In genomic region chr6:87157596-87157995, GRCh38 we compare ENCODE assay signal across 8 cellular contexts. TPM values are rescaled to one million over a fixed set of nuclear protein-coding genes. Genes with fewer than 3 reads are reported as not detected.
A peak's percentile ranks its signal among the peaks of the same experiment; 100 is the strongest.
DNase-seq lines count a peak whose midpoint lies in the region; ATAC-seq and TF ChIP-seq lines count a peak whose summit lies in the region.
"Not testable (repeated sequence)": the region's sequence is repeated elsewhere in the genome, so short reads cannot be mapped to it uniquely, and the experiment has no call there.

No MANE protein-coding gene starts in this region.

- H3K79me2 ChIP-seq in MM.1S (ENCODE audit: low read length), result peaks cover 71% of the 10 kb centered on the region

- peaks cover 18% of the 10 kb centered on the region for H3F3A ChIP-seq in MM.1S (ENCODE audit: insufficient read depth, low read length)

- peaks cover 14% of the 10 kb centered on the region for H3K36me3 Mint-ChIP-seq in activated naive CD4-positive, alpha-beta T cell treated with anti-CD3 and anti-CD28 coated beads for 36 hours (ENCODE audit: low read depth)
- peaks cover 29% of the 10 kb centered on the region for H3K36me3 Mint-ChIP-seq in effector memory CD8-positive, alpha-beta T cell (ENCODE audit: insufficient read depth)
- H3K36me3 Mint-ChIP-seq in progenitor cell of endocrine pancreas (ENCODE audit: insufficient read depth), result not testable (repeated sequence)

- not testable (repeated sequence) for DNase-seq in AG04449 (ENCODE audit: low read depth, low spot score); MM.1S; activated naive CD4-positive, alpha-beta T cell treated with anti-CD3 and anti-CD28 coated beads for 36 hours; effector memory CD8-positive, alpha-beta T cell; progenitor cell of endocrine pancreas (ENCODE audit: low spot score, unreplicated experiment)

- not testable (repeated sequence) for H3K9me3 ChIP-seq in MM.1S (replicated peaks; ENCODE audit: insufficient read depth, low read length); iPS-15b (ENCODE audit: control insufficient read depth, insufficient read depth, low read length)

- intact Hi-C loops in activated naive CD4-positive, alpha-beta T cell treated with anti-CD3 and anti-CD28 coated beads for 36 hours (cut with micrococcal nuclease), result loop anchor here (5.0 kb wide), 1 partner anchor 1565 kb away; the partner anchor contains the start of gene SNX14

- not testable (repeated sequence) for H3K36me3 ChIP-seq in MM.1S (replicated peaks; ENCODE audit: insufficient read depth, low read length); iPS-15b (ENCODE audit: control insufficient read depth, insufficient read depth, low read length)

- peak overlapping the region; percentile 32; the same call in 1 of the 2 replicates for H3K4me3 ChIP-seq in AG04449 (ENCODE audit: low read depth, low read length)
- peak overlapping the region; percentile 1; the same call in 1 of the 2 replicates for H3K4me3 ChIP-seq in GM08714 (ENCODE audit: low read length)
- H3K4me3 ChIP-seq in MM.1S (ENCODE audit: low read length), result not testable (repeated sequence)
- H3K4me3 ChIP-seq in iPS-15b (ENCODE audit: low read depth, low read length), result peak overlapping the region; percentile 3

- H3K4me3 Mint-ChIP-seq in activated naive CD4-positive, alpha-beta T cell treated with anti-CD3 and anti-CD28 coated beads for 36 hours, result peak overlapping the region; percentile 43
- H3K4me3 Mint-ChIP-seq in effector memory CD8-positive, alpha-beta T cell, result peak overlapping the region in 1 of 2 donors; percentile 53
- H3K4me3 Mint-ChIP-seq in progenitor cell of endocrine pancreas (ENCODE audit: low read depth), result peak overlapping the region; percentile 30

- H3K27ac ChIP-seq in MM.1S (ENCODE audit: low read length), result not testable (repeated sequence)
- peak overlapping the region; percentile 94; the same call in 1 of the 2 replicates for H3K27ac ChIP-seq in VCaP

- POLR2A ChIA-PET in AG04449 (lab: Yijun Ruan, JAX), result not testable (repeated sequence)

- not testable (repeated sequence) for ATAC-seq in effector memory CD8-positive, alpha-beta T cell (replicated peaks)

- not testable (repeated sequence) for H3K27me3 Mint-ChIP-seq in activated naive CD4-positive, alpha-beta T cell treated with anti-CD3 and anti-CD28 coated beads for 36 hours (ENCODE audit: low read depth); effector memory CD8-positive, alpha-beta T cell; progenitor cell of endocrine pancreas

- H3K9me2 ChIP-seq in MM.1S (replicated peaks; ENCODE audit: insufficient read depth, low read length), result not testable (repeated sequence)

- not testable (repeated sequence) for H3K27me3 ChIP-seq in MM.1S (replicated peaks; ENCODE audit: insufficient read depth, low read length)
- peaks cover 14% of the 10 kb centered on the region for H3K27me3 ChIP-seq in iPS-15b (ENCODE audit: control insufficient read depth, insufficient read depth, low read length)

- not testable (repeated sequence) for H3K9ac ChIP-seq in MM.1S (ENCODE audit: low read length)
- H3K9ac ChIP-seq in iPS-15b (ENCODE audit: low read depth, low read length), result peak overlapping the region; percentile 97

- not testable (repeated sequence) for TF ChIP-seq CTCF in AG04449 (IDR thresholded peaks at IDR 0.05; ENCODE audit: insufficient read depth, low read length, missing control alignments); MM.1S (IDR thresholded peaks at IDR 0.05; ENCODE audit: low read length); VCaP (conservative IDR thresholded peaks at IDR 0.05); progenitor cell of endocrine pancreas (IDR thresholded peaks at IDR 0.05; ENCODE audit: unreplicated experiment)

- not testable (repeated sequence) for H2AFZ ChIP-seq in MM.1S (ENCODE audit: low read length)

- peak overlapping the region; percentile 91; the same call in 1 of the 2 replicates for H3K4me2 ChIP-seq in MM.1S (ENCODE audit: low read depth, low read length)

- H3K4me1 ChIP-seq in MM.1S (ENCODE audit: low read length), result peaks cover 11% of the 10 kb centered on the region
- H3K4me1 ChIP-seq in iPS-15b (ENCODE audit: control insufficient read depth, insufficient read depth, low read length), result not testable (repeated sequence)

- H3K4me1 Mint-ChIP-seq in activated naive CD4-positive, alpha-beta T cell treated with anti-CD3 and anti-CD28 coated beads for 36 hours (ENCODE audit: low read depth), result peaks cover 59% of the 10 kb centered on the region
- peaks cover 33 to 60% of the 10 kb centered on the region in 2 donors for H3K4me1 Mint-ChIP-seq in effector memory CD8-positive, alpha-beta T cell (ENCODE audit: low read depth in 2 of 2)
- peaks cover 30% of the 10 kb centered on the region for H3K4me1 Mint-ChIP-seq in progenitor cell of endocrine pancreas (ENCODE audit: low read depth)

- CTCF ChIA-PET in AG04449 (lab: Yijun Ruan, JAX), result interaction anchor here (0.8 to 1.0 kb wide), 2 partner anchors 9 to 78 kb away, joined by 3 read pairs; no protein-coding TSS in a partner anchor
- CTCF ChIA-PET in activated naive CD4-positive, alpha-beta T cell treated with anti-CD3 and anti-CD28 coated beads for 36 hours (lab: Charles Lee), result interaction anchor here (0.7 to 1.2 kb wide), 2 partner anchors 17 to 79 kb away, joined by 3 read pairs; no protein-coding TSS in a partner anchor

- not testable (repeated sequence) for H3K9me3 Mint-ChIP-seq in activated naive CD4-positive, alpha-beta T cell treated with anti-CD3 and anti-CD28 coated beads for 36 hours; effector memory CD8-positive, alpha-beta T cell; progenitor cell of endocrine pancreas (ENCODE audit: low read depth)

- not testable (repeated sequence) for H3K27ac Mint-ChIP-seq in activated naive CD4-positive, alpha-beta T cell treated with anti-CD3 and anti-CD28 coated beads for 36 hours; progenitor cell of endocrine pancreas
- peak overlapping the region; percentile 41 to 58 for H3K27ac Mint-ChIP-seq in effector memory CD8-positive, alpha-beta T cell

- H4K20me1 ChIP-seq in MM.1S (ENCODE audit: insufficient read depth, low read length), result peaks cover 43% of the 10 kb centered on the region

RNA-seq across cellular contexts. Expression of gene ZNF292, which starts 2.2 kb away (rescaled TPM):
- total RNA-seq in activated naive CD4-positive, alpha-beta T cell treated with anti-CD3 and anti-CD28 coated beads for 36 hours, result 10 to 100 TPM; 39.5 to 41.2 TPM
- total RNA-seq in progenitor cell of endocrine pancreas, result 63.3 and 67.9 TPM in 2 replicates
